ENCODE assay signal across 8 cellular contexts in the genomic region with DNA sequence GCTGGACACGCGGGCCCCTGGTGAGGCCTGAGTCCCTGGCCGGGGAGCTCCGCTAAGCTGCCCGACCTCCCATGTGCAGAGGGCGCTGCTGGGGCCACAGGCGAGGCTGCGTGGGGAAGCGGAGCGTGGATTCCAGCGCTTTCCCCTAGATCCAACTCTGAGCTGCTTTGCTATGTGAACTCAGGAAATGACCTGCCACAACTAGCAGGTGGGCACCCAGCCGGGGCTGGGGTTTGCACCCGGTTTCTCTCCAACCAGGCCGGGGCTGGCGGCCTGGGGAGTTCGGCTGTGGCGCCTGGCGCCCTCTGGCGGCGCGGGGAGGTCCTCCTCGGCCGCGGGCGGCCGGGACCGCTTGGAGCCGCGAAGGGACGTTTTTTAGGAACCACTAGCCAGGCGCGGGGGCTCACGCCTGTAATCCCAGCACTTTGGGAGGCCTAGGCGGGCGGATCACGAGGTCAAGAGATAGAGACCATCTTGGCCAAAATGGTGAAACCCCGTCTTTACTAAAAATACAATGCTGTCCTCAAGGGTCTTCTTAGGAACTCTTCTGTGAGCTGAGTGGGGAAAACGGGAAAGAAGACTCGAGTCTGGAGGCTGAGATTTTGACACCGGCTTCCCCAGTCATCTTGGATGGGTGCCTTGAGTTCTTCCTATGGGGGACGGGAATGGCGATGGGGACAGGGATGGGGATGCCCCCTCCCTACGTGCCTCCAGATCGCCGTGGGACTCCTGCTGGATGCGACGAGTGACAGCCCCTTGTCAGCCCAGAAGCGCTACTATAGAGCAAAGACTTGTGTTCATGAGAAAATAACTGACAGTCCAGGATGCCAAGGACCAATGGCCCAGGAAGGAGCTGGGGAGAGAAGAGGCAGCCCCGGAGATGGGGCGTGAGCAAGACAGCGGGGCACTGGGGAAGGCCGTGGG. TPM values are rescaled to one million over a fixed set of nuclear protein-coding genes. Genes with fewer than 3 reads are reported as not detected.
DNase-seq lines count a peak whose midpoint lies in the region; ATAC-seq and TF ChIP-seq lines count a peak whose summit lies in the region.
"Had no signal": no experiment of that assay in that cellular context is flagged by ENCODE, and none has a peak within 500 bp of the region (broad histone marks: within the 10 kb centered on the region; RNA-seq: fewer than 3 reads in every experiment).

No MANE protein-coding gene starts in this region.

- DNase-seq in activated T-cell treated with anti-CD3 and anti-CD28 coated beads for 48 hours (ENCODE audit: low read depth) = peak; percentile 76
- peak; percentile 51 for DNase-seq in fibroblast of villous mesenchyme (ENCODE audit: low read depth)
- DNase-seq in omental fat pad (ENCODE audit: low spot score) = no peak
- no peak for DNase-seq in thoracic aorta (ENCODE audit: low spot score)
- DNase-seq in NCI-H524 treated with DMSO at 0.1 percent for 48 hours (lab: John Stamatoyannopoulos, UW) = no peak

- H3K4me1 ChIP-seq in HUES6 (ENCODE audit: control insufficient read depth, insufficient read depth, low read length) (peaks cover 16% of the 10 kb centered on the region; the same call in 1 of the 2 replicates), thoracic aorta (ENCODE audit: control insufficient read depth in 1 of 2, low read depth in 2 of 2) (peaks cover 0 to 10% of the 10 kb centered on the region in 2 donors)

- peak overlapping the region; percentile 19; the same call in 1 of the 2 replicates for H3K4me3 ChIP-seq in HUES6 (ENCODE audit: low read depth, low read length)
- H3K4me3 ChIP-seq in fibroblast of villous mesenchyme (ENCODE audit: low read depth, low read length) = no peak overlapping the region
- H3K4me3 ChIP-seq in thoracic aorta = peak overlapping the region; percentile 2

- H3K9ac ChIP-seq in HUES6 (ENCODE audit: low read length) = peak overlapping the region; percentile 19

- H3K27me3 ChIP-seq in HUES6 (ENCODE audit: control insufficient read depth, insufficient read depth, low read length) (peaks cover 4% of the 10 kb centered on the region; the same call in 1 of the 2 replicates), thoracic aorta (replicated peaks; ENCODE audit: insufficient read depth) (no peaks in the 10 kb centered on the region)

- H3K27ac ChIP-seq in HUES6 (ENCODE audit: low read depth, low read length) (no peak overlapping the region), thoracic aorta (no peak overlapping the region)

- H3K36me3 ChIP-seq in HUES6 (ENCODE audit: control insufficient read depth, insufficient read depth, low read length) = no peaks in the 10 kb centered on the region
- H3K36me3 ChIP-seq in thoracic aorta = no peaks in the 10 kb centered on the region

- H3K9me3 ChIP-seq in HUES6 (ENCODE audit: control insufficient read depth, insufficient read depth, low read depth, low read length) (no peaks in the 10 kb centered on the region), thoracic aorta (no peaks in the 10 kb centered on the region)

- ATAC-seq in GM19043 (IDR thresholded peaks at IDR 0.05; ENCODE audit: low read depth, unreplicated experiment) (peak; percentile 65), omental fat pad (ENCODE audit: low FRiP score) (peak; percentile 75), thoracic aorta (ENCODE audit: insufficient number of reproducible peaks, low FRiP score, low read depth) (peak; percentile 91)

- TF ChIP-seq CTCF in fibroblast of villous mesenchyme (IDR thresholded peaks at IDR 0.05; ENCODE audit: insufficient read depth, low read depth, low read length) (peak; percentile 91), omental fat pad (IDR thresholded peaks at IDR 0.05) (peak in 1 of 3 donors; percentile 68), thoracic aorta (IDR thresholded peaks at IDR 0.05) (peak; percentile 97)

RNA-seq across cellular contexts. Expression of a gene that starts 12.6 kb away (rescaled TPM):
- total RNA-seq in fibroblast of villous mesenchyme = 28.0 and 36.7 TPM in 2 replicates
- total RNA-seq in omental fat pad = 10 to 100 TPM; 33.5 to 52.6 (median 45.6) TPM
- total RNA-seq in thoracic aorta = 10 to 100 TPM; 46.6 to 50.2 TPM

RNA-seq across cellular contexts. Expression of a gene that starts 22.5 kb away (rescaled TPM):
- total RNA-seq in fibroblast of villous mesenchyme (0.32 TPM in 1 of 2 replicates, not detected in the other), omental fat pad (under 1 TPM in 1 of 4 donors, not detected in 3; 0.44 TPM), thoracic aorta (not detected)
- total RNA-seq: dermis microvascular lymphatic vessel endothelial cell had no signal

RNA-seq across cellular contexts. Expression of a gene that starts 29.3 kb away (rescaled TPM):
- total RNA-seq in fibroblast of villous mesenchyme (20.3 and 26.3 TPM in 2 replicates), omental fat pad (10 to 100 TPM; 27.6 to 93.3 (median 41.5) TPM), thoracic aorta (100 to 1,000 TPM in 1 of 2 donors, 10 to 100 TPM in 1; 75.1 to 105 TPM)

RNA-seq across cellular contexts. Expression of a gene that starts 29.6 kb away (rescaled TPM):
- total RNA-seq in fibroblast of villous mesenchyme (under 0.01 TPM in 1 of 2 replicates, not detected in the other), omental fat pad (1 to 10 TPM in 1 of 4 donors, under 1 TPM in 2, not detected in 1; 0.36 to 4.5 (median 0.63) TPM), thoracic aorta (1 to 10 TPM; 6.2 to 9.4 TPM)
- total RNA-seq: dermis microvascular lymphatic vessel endothelial cell had no signal

Comparison
In these comparisons a context has a peak if more than half of its experiments do, and no peak if none do; other contexts are left out.
1. DNase-seq: peak in activated T-cell treated with anti-CD3 and anti-CD28 coated beads for 48 hours (single experiment) and fibroblast of villous mesenchyme (single experiment); none in omental fat pad (single experiment), thoracic aorta (single experiment) and NCI-H524 treated with DMSO at 0.1 percent for 48 hours (single experiment).
2. Peak in every context shown above with its lines, with median percentiles within 50 percentile points of each other: ATAC-seq.